Comparison of ENCODE assay signal across 10 cellular contexts in genomic region chr12:34402899-34403705, GRCh38.
DNase-seq lines count a peak whose midpoint lies in the region; ATAC-seq and TF ChIP-seq lines count a peak whose summit lies in the region.
"Had no signal": no experiment of that assay in that cellular context is flagged by ENCODE, and none has a peak within 500 bp of the region (broad histone marks: within the 10 kb centered on the region; RNA-seq: fewer than 3 reads in every experiment).

No MANE protein-coding gene starts in this region.

- no peaks in the 10 kb centered on the region for H3K36me3 ChIP-seq in sigmoid colon

- no peak for TF ChIP-seq POLR2A in sigmoid colon (IDR thresholded peaks at IDR 0.05)

- no peak overlapping the region for H3K4me3 ChIP-seq in sigmoid colon

- peaks cover 28% of the 10 kb centered on the region for H3K9me3 Mint-ChIP-seq in T-helper 2 cell treated with Interferon-gamma antibody and Interleukin-4, amounts not matched to agents 5 μg/mL and 100 μg/mL, for 36 hours

- 78 to 81% methylated on average over 33 of the region's 33 CpGs for WGBS in sigmoid colon, 2 donors

- no peak overlapping the region for H3K4me3 Mint-ChIP-seq in T-helper 2 cell treated with Interferon-gamma antibody and Interleukin-4, amounts not matched to agents 5 μg/mL and 100 μg/mL, for 36 hours

- no peak for TF ChIP-seq CTCF in sigmoid colon (IDR thresholded peaks at IDR 0.05)

- DNase-seq in T-helper 2 cell = peak in 3 of 5 experiments; percentile 0 to 6 (median 1)
- DNase-seq in T-helper 2 cell treated with Interferon-gamma antibody and Interleukin-4, amounts not matched to agents 5 μg/mL and 100 μg/mL, for 36 hours (ENCODE audit: low spot score) = no peak
- DNase-seq in activated CD8-positive, alpha-beta memory T cell treated with anti-CD3 and anti-CD28 coated beads for 24 hours = peak; percentile 21
- peak; percentile 7 for DNase-seq in left ventricle myocardium superior
- peak; percentile 56 for DNase-seq in sigmoid colon
- DNase-seq: Calu3, NCI-H2227 treated with DMSO at 0.1 percent for 48 hours had no signal

- H3K36me3 Mint-ChIP-seq in T-helper 2 cell treated with Interferon-gamma antibody and Interleukin-4, amounts not matched to agents 5 μg/mL and 100 μg/mL, for 36 hours (ENCODE audit: low read depth) = no peaks in the 10 kb centered on the region

- no peaks in the 10 kb centered on the region for H3K4me1 Mint-ChIP-seq in T-helper 2 cell treated with Interferon-gamma antibody and Interleukin-4, amounts not matched to agents 5 μg/mL and 100 μg/mL, for 36 hours (ENCODE audit: low read depth)

- no peak overlapping the region for H3K27ac ChIP-seq in sigmoid colon

- ATAC-seq in left ventricle myocardium superior = no peak
- no peak for ATAC-seq in GM21825 (IDR thresholded peaks at IDR 0.05; ENCODE audit: unreplicated experiment)
- ATAC-seq in GM19035 (IDR thresholded peaks at IDR 0.05; ENCODE audit: unreplicated experiment) = no peak
- ATAC-seq in HG03354 (IDR thresholded peaks at IDR 0.05; ENCODE audit: poor library complexity, severe bottlenecking, unreplicated experiment) = no peak

- TF ChIP-seq EP300 in sigmoid colon (IDR thresholded peaks at IDR 0.05) = no peak

- no peaks in the 10 kb centered on the region for H3K27me3 ChIP-seq in sigmoid colon

- H3K9me3 ChIP-seq in sigmoid colon = peaks cover 15 to 29% (median 25%) of the 10 kb centered on the region in 4 donors

- no peaks in the 10 kb centered on the region for H3K27me3 Mint-ChIP-seq in T-helper 2 cell treated with Interferon-gamma antibody and Interleukin-4, amounts not matched to agents 5 μg/mL and 100 μg/mL, for 36 hours (ENCODE audit: low read depth)

- intact Hi-C loops in left ventricle myocardium superior (cut with micrococcal nuclease) (no loop called here), sigmoid colon (cut with DNase I) (no loop called here)

- no peak overlapping the region for H3K27ac Mint-ChIP-seq in T-helper 2 cell treated with Interferon-gamma antibody and Interleukin-4, amounts not matched to agents 5 μg/mL and 100 μg/mL, for 36 hours

- H3K4me1 ChIP-seq in sigmoid colon = no peaks in the 10 kb centered on the region
